Comparison of ENCODE assay signal across 25 cellular contexts in genomic region chr1:221567859-221568507, GRCh38.
DNase-seq lines count a peak whose midpoint lies in the region; ATAC-seq, FAIRE-seq and TF ChIP-seq lines count a peak whose summit lies in the region.
"Had no signal": no experiment of that assay in that cellular context is flagged by ENCODE, and none has a peak within 500 bp of the region (broad histone marks: within the 10 kb centered on the region; RNA-seq: fewer than 3 reads in every experiment).

No MANE protein-coding gene starts in this region.

- H3K79me2 ChIP-seq in HepG2 (ENCODE audit: insufficient read depth, low read length): no peaks in the 10 kb centered on the region
- H3K79me2 ChIP-seq in astrocyte (ENCODE audit: insufficient read depth, low read length): no peaks in the 10 kb centered on the region
- H3K79me2 ChIP-seq: parathyroid adenoma had no signal

- no peak overlapping the region for H3K27ac Mint-ChIP-seq in astrocyte (ENCODE audit: unreplicated experiment)
- H3K27ac Mint-ChIP-seq: activated CD4-positive, alpha-beta T cell treated with anti-CD3 and anti-CD28 coated beads for 36 hours; stimulated activated naive CD8-positive, alpha-beta T cell treated with anti-CD3 and anti-CD28 coated beads, Interleukin-15, Interleukin-2, amounts not matched to agents 100 ng/mL and 50 ng/mL, for 24 hours; T-helper 17 cell had no signal

- no peaks in the 10 kb centered on the region for H3K9me3 ChIP-seq in liver (ENCODE audit: control insufficient read depth in 4 of 4, low read length in 3 of 4)
- H3K9me3 ChIP-seq in HepG2 (ENCODE audit: low read length): no peaks in the 10 kb centered on the region
- H3K9me3 ChIP-seq in astrocyte (ENCODE audit: insufficient read depth, low read depth, low read length): no peaks in the 10 kb centered on the region
- no peaks in the 10 kb centered on the region for H3K9me3 ChIP-seq in uterus
- H3K9me3 ChIP-seq in aorta (ENCODE audit: control insufficient read depth, low read length): no peaks in the 10 kb centered on the region
- H3K9me3 ChIP-seq: adrenal gland, colonic mucosa, SJCRH30 had no signal

- TF ChIP-seq RAD21 in liver (IDR thresholded peaks at IDR 0.05): no peak
- TF ChIP-seq RAD21 in HepG2 (CRISPR knock-in tag; IDR thresholded peaks at IDR 0.05): no peak

- no TSS peak for BruUV-seq in HepG2 (replicated peaks; lab: Mats Ljungman, UMichigan)

- H3K27ac ChIP-seq in liver (ENCODE audit: low read depth in 1 of 2, low read length in 2 of 2): no peak overlapping the region
- H3K27ac ChIP-seq in HepG2 (ENCODE audit: extremely low read length, insufficient read depth, low read length): no peak overlapping the region
- no peak overlapping the region for H3K27ac ChIP-seq in astrocyte (ENCODE audit: low read depth, low read length)
- H3K27ac ChIP-seq in uterus: no peak overlapping the region
- no peak overlapping the region for H3K27ac ChIP-seq in aorta (ENCODE audit: low read depth in 1 of 2, low read length in 2 of 2)
- H3K27ac ChIP-seq: adrenal gland, colonic mucosa, KMS-11, parathyroid adenoma, SJCRH30 had no signal

- 30% methylated on average over 3 of the region's 3 CpGs for WGBS in liver
- WGBS in HepG2 (ENCODE audit: low lambda C conversion rate): 1% methylated on average over 3 of the region's 3 CpGs
- WGBS in aorta, 2 donors: 75 to 84% methylated on average over 3 of the region's 3 CpGs

- H3K27me3 Mint-ChIP-seq in astrocyte (ENCODE audit: low read depth, unreplicated experiment): no peaks in the 10 kb centered on the region
- H3K27me3 Mint-ChIP-seq: activated CD4-positive, alpha-beta T cell treated with anti-CD3 and anti-CD28 coated beads for 36 hours had no signal

- POLR2A ChIA-PET in HepG2 (lab: Yijun Ruan, JAX): no interaction called here

- H4K20me1 ChIP-seq in HepG2 (ENCODE audit: insufficient read depth, low read length) (no peaks in the 10 kb centered on the region), astrocyte (ENCODE audit: insufficient read depth, low read length) (no peaks in the 10 kb centered on the region)

- H3K9ac ChIP-seq in liver (ENCODE audit: low read depth in 1 of 2, low read length in 2 of 2) (no peak overlapping the region), HepG2 (ENCODE audit: insufficient read depth, low read depth, low read length) (no peak overlapping the region), astrocyte (ENCODE audit: low read length) (no peak overlapping the region)
- H3K9ac ChIP-seq: KMS-11, parathyroid adenoma had no signal

- no peaks in the 10 kb centered on the region for H3K36me3 ChIP-seq in liver (ENCODE audit: control insufficient read depth in 4 of 4, insufficient read depth in 3 of 4, low read depth in 1 of 4, low read length in 3 of 4)
- no peaks in the 10 kb centered on the region for H3K36me3 ChIP-seq in HepG2 (replicated peaks in 1 of 2; ENCODE audit: control insufficient read depth in 1 of 2, insufficient read depth in 2 of 2, low read length in 2 of 2)
- no peaks in the 10 kb centered on the region for H3K36me3 ChIP-seq in astrocyte (ENCODE audit: insufficient read depth, low read length)
- H3K36me3 ChIP-seq in uterus: no peaks in the 10 kb centered on the region
- H3K36me3 ChIP-seq in aorta (ENCODE audit: control insufficient read depth in 1 of 2, insufficient read depth in 2 of 2, low read length in 1 of 2): no peaks in the 10 kb centered on the region
- H3K36me3 ChIP-seq: adrenal gland, colonic mucosa, SJCRH30 had no signal

- no peak overlapping the region for H3K4me3 Mint-ChIP-seq in astrocyte (ENCODE audit: unreplicated experiment)
- H3K4me3 Mint-ChIP-seq: activated CD4-positive, alpha-beta T cell treated with anti-CD3 and anti-CD28 coated beads for 36 hours; activated T-cell treated with anti-CD3 and anti-CD28 coated beads, Interleukin-2, amount 50 U/mL, for 4 hours; neural crest cell; stimulated activated naive CD8-positive, alpha-beta T cell treated with anti-CD3 and anti-CD28 coated beads, Interleukin-15, Interleukin-2, amounts not matched to agents 100 ng/mL and 50 ng/mL, for 24 hours; T-helper 17 cell had no signal

- H2AFZ ChIP-seq in HepG2 (ENCODE audit: low read length) (no peak overlapping the region), astrocyte (ENCODE audit: low read depth, low read length) (no peak overlapping the region)

- no peak for FAIRE-seq in HepG2 (lab: Jason Lieb, UNC)
- FAIRE-seq in astrocyte (lab: Jason Lieb, UNC): peak; percentile 43
- FAIRE-seq: bronchial epithelial cell, GM12892, H1 had no signal

- no peak overlapping the region for H3K4me3 ChIP-seq in liver (ENCODE audit: low read depth in 1 of 3, low read length in 3 of 3)
- H3K4me3 ChIP-seq in HepG2 (replicated peaks in 1 of 3; ENCODE audit: insufficient read depth in 1 of 3, low read depth in 2 of 3, low read length in 3 of 3): no peak overlapping the region
- no peak overlapping the region for H3K4me3 ChIP-seq in astrocyte (ENCODE audit: insufficient read depth, low read depth, low read length)
- no peak overlapping the region for H3K4me3 ChIP-seq in uterus
- H3K4me3 ChIP-seq in aorta (ENCODE audit: low read length in 2 of 2): no peak overlapping the region
- H3K4me3 ChIP-seq: adrenal gland, colonic mucosa, SJCRH30 had no signal

- no peaks in the 10 kb centered on the region for H3K27me3 ChIP-seq in liver (ENCODE audit: control insufficient read depth in 4 of 4, insufficient read depth in 4 of 4, low read length in 3 of 4)
- no peaks in the 10 kb centered on the region for H3K27me3 ChIP-seq in HepG2 (ENCODE audit: control insufficient read depth in 1 of 2, insufficient read depth in 2 of 2, low read length in 2 of 2)
- H3K27me3 ChIP-seq in astrocyte (ENCODE audit: insufficient read depth, low read length): no peaks in the 10 kb centered on the region
- H3K27me3 ChIP-seq in uterus: no peaks in the 10 kb centered on the region
- no peaks in the 10 kb centered on the region for H3K27me3 ChIP-seq in aorta (ENCODE audit: control insufficient read depth in 1 of 2, insufficient read depth in 2 of 2, low read length in 1 of 2)
- H3K27me3 ChIP-seq: adrenal gland, colonic mucosa, SJCRH30 had no signal

- no peaks in the 10 kb centered on the region for H3K4me1 Mint-ChIP-seq in astrocyte (ENCODE audit: low read depth, unreplicated experiment)
- H3K4me1 Mint-ChIP-seq: activated CD4-positive, alpha-beta T cell treated with anti-CD3 and anti-CD28 coated beads for 36 hours; neural crest cell; T-helper 17 cell had no signal

- H3K4me2 ChIP-seq in HepG2 (ENCODE audit: low read depth, low read length) (no peak overlapping the region), astrocyte (ENCODE audit: low read length) (no peak overlapping the region)
- H3K4me2 ChIP-seq: KMS-11 had no signal

- DNase-seq in HepG2 (ENCODE audit: low spot score) (no peak), NCI-H69 (lab: John Stamatoyannopoulos, UW) (peak; percentile 58), astrocyte (ENCODE audit: low read depth) (no peak), uterus (no peak), RKO (ENCODE audit: low spot score) (no peak), aorta (no peak)
- DNase-seq: activated CD4-positive, alpha-beta T cell treated with anti-CD3 and anti-CD28 coated beads for 36 hours; activated T-cell treated with anti-CD3 and anti-CD28 coated beads, Interleukin-2, amount 50 U/mL, for 4 hours; adrenal gland; colonic mucosa; glutamatergic neuron; kidney glomerular epithelial cell; NCI-H2081; NCI-H526 treated with DMSO at 0.1 percent for 48 hours; SJCRH30; T-helper 17 cell had no signal

- TF ChIP-seq CTCF in liver (IDR thresholded peaks at IDR 0.05; ENCODE audit: low read depth, low read length, missing input control): no peak
- TF ChIP-seq CTCF in HepG2 (CRISPR knock-in tag; IDR thresholded peaks at IDR 0.05): no peak
- TF ChIP-seq CTCF in astrocyte (IDR thresholded peaks at IDR 0.05; ENCODE audit: insufficient read depth, low read depth, low read length): no peak
- TF ChIP-seq CTCF in uterus (IDR thresholded peaks at IDR 0.05): no peak

- TF ChIP-seq POLR2A in HepG2 (IDR thresholded peaks at IDR 0.05; ENCODE audit: insufficient read depth in 1 of 2, low read depth in 2 of 2, low read length in 2 of 2) (no peak), uterus (IDR thresholded peaks at IDR 0.05) (no peak)

- no peaks in the 10 kb centered on the region for H3K9me3 Mint-ChIP-seq in astrocyte (ENCODE audit: unreplicated experiment)
- H3K9me3 Mint-ChIP-seq: activated T-cell treated with anti-CD3 and anti-CD28 coated beads, Interleukin-2, amount 50 U/mL, for 4 hours; neural crest cell; stimulated activated naive CD8-positive, alpha-beta T cell treated with anti-CD3 and anti-CD28 coated beads, Interleukin-15, Interleukin-2, amounts not matched to agents 100 ng/mL and 50 ng/mL, for 24 hours had no signal

- intact Hi-C loops in HepG2 (cut with micrococcal nuclease; ENCODE audit: unreplicated experiment) (no loop called here), uterus (cut with DNase I; ENCODE audit: low total_unique reads) (no loop called here), aorta (cut with DNase I) (no loop called here)

- H3K4me1 ChIP-seq in liver (ENCODE audit: control insufficient read depth in 4 of 4, insufficient read depth in 4 of 4, low read length in 3 of 4): peaks cover 4 to 26% (median 11%) of the 10 kb centered on the region in 4 donors
- no peaks in the 10 kb centered on the region for H3K4me1 ChIP-seq in HepG2 (ENCODE audit: insufficient read depth, low read length)
- H3K4me1 ChIP-seq in astrocyte (ENCODE audit: insufficient read depth, low read length): no peaks in the 10 kb centered on the region
- no peaks in the 10 kb centered on the region for H3K4me1 ChIP-seq in uterus
- no peaks in the 10 kb centered on the region for H3K4me1 ChIP-seq in aorta (ENCODE audit: control insufficient read depth in 1 of 2, insufficient read depth in 2 of 2, low read length in 2 of 2)
- H3K4me1 ChIP-seq: colonic mucosa, parathyroid adenoma had no signal

- TF ChIP-seq EP300 in HepG2 (IDR thresholded peaks at IDR 0.05; ENCODE audit: low read depth in 2 of 2, low read length in 2 of 2): no peak
- TF ChIP-seq EP300 in HepG2 (CRISPR knock-in tag; IDR thresholded peaks at IDR 0.05; ENCODE audit: borderline replicate concordance): no peak

- CTCF ChIA-PET in HepG2 (lab: Yijun Ruan, JAX; ENCODE audit: low intra/inter-chr PET ratio, low total read pairs): no interaction called here

- no peaks in the 10 kb centered on the region for H3K36me3 Mint-ChIP-seq in astrocyte (ENCODE audit: low read depth, unreplicated experiment)

- in situ Hi-C loops in HepG2 (cut with HindIII; ENCODE audit: extremely low pct_ligation_motif_present, low pct_unique_long_range_greater_than_20kb): no loop called here

- ATAC-seq in HepG2 (no peak), aorta (ENCODE audit: low FRiP score) (no peak)
- ATAC-seq: activated CD4-positive, alpha-beta T cell treated with anti-CD3 and anti-CD28 coated beads for 36 hours; activated T-cell treated with anti-CD3 and anti-CD28 coated beads, Interleukin-2, amount 50 U/mL, for 4 hours; sciatic nerve; T-helper 17 cell had no signal

TF ChIP-seq in liver, 16 proteins besides CTCF, POLR2A, EP300 and RAD21:
- TF ChIP-seq RXRA (IDR thresholded peaks at IDR 0.05): peak; percentile 50 to 56
- peak in 1 of 2 donors; percentile 9 for TF ChIP-seq HNF4A (conservative IDR thresholded peaks at IDR 0.05)
- TF ChIP-seq EGR1 (IDR thresholded peaks at IDR 0.05; ENCODE audit: low read depth in 2 of 2): no peak
